Comparison of ENCODE assay signal across 22 cellular contexts in the genomic region with DNA sequence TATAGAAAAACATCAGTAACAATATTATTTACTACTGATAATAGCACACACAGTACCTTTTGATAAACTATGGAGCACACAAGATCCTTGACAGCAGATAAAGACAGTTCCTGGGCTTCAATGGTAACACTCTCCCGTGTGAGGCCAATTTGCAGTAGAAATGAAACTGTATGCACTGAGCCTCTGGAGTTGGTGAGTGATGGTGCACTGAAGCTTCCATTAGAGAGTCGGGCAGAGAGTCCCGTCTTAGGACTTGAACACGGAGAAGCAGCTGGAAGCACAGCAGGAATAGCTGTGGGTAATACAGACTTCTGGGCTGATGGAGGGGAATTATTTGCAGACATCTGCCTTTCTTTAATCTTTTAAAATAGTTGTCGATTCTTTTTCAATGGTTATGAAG.
"Had no signal": no experiment of that assay in that cellular context is flagged by ENCODE, and none has a peak within 500 bp of the region (broad histone marks: within the 10 kb centered on the region; RNA-seq: fewer than 3 reads in every experiment).

No MANE protein-coding gene starts in this region.

- H3K27me3 Mint-ChIP-seq: activated CD4-positive, alpha-beta T cell treated with anti-CD3 and anti-CD28 coated beads for 36 hours; activated T-helper 17 cell treated with anti-CD3 and anti-CD28 coated beads, Interleukin-2, amount 50 U/mL, for 72 hours; central memory CD8-positive, alpha-beta T cell; T-helper 17 cell had no signal

- H3K9me3 Mint-ChIP-seq: activated T-helper 17 cell treated with anti-CD3 and anti-CD28 coated beads, Interleukin-2, amount 50 U/mL, for 72 hours; central memory CD8-positive, alpha-beta T cell; naive thymus-derived CD4-positive, alpha-beta T cell had no signal

- H3K4me3 Mint-ChIP-seq: activated CD4-positive, alpha-beta T cell treated with anti-CD3 and anti-CD28 coated beads for 36 hours; activated T-helper 17 cell treated with anti-CD3 and anti-CD28 coated beads, Interleukin-2, amount 50 U/mL, for 72 hours; central memory CD8-positive, alpha-beta T cell; T-helper 17 cell had no signal

- H3K27ac Mint-ChIP-seq: activated CD4-positive, alpha-beta T cell treated with anti-CD3 and anti-CD28 coated beads for 36 hours; activated T-helper 17 cell treated with anti-CD3 and anti-CD28 coated beads, Interleukin-2, amount 50 U/mL, for 72 hours; T-helper 17 cell had no signal

- ATAC-seq: activated CD4-positive, alpha-beta T cell treated with anti-CD3 and anti-CD28 coated beads for 36 hours; activated T-helper 17 cell treated with anti-CD3 and anti-CD28 coated beads, Interleukin-2, amount 50 U/mL, for 72 hours; gastroesophageal sphincter; heart right ventricle; naive thymus-derived CD4-positive, alpha-beta T cell; right lobe of liver; T-helper 17 cell had no signal

- H3K4me3 ChIP-seq: esophagus muscularis mucosa, gastroesophageal sphincter, heart right ventricle, right lobe of liver had no signal

- DNase-seq: activated CD4-positive, alpha-beta T cell treated with anti-CD3 and anti-CD28 coated beads for 36 hours; activated CD4-positive, alpha-beta T cell treated with anti-CD3 and anti-CD28 coated beads, Interleukin-2, amount 50 U/mL, for 48 hours; activated naive CD4-positive, alpha-beta T cell; activated T-cell treated with anti-CD3 and anti-CD28 coated beads for 4 hours; anterior cingulate cortex; brain microvascular endothelial cell; cortex of kidney; effector CD4-positive, alpha-beta T cell; heart right ventricle; mesendoderm; naive thymus-derived CD4-positive, alpha-beta T cell; right lobe of liver; small intestine; stimulated activated CD4-positive, alpha-beta T cell treated with anti-CD3 and anti-CD28 coated beads, Interleukin-15, amount 100 ng/mL, for 24 hours; stimulated activated CD4-positive, alpha-beta T cell treated with anti-CD3 and anti-CD28 coated beads, Interleukin-2, amount 100 ng/mL, for 48 hours; T-helper 17 cell; WERI-Rb-1 had no signal

- H3K27ac ChIP-seq: brain microvascular endothelial cell, esophagus muscularis mucosa, gastroesophageal sphincter, heart right ventricle, parathyroid adenoma, right lobe of liver, WERI-Rb-1 had no signal
